Comparison of ENCODE assay signal across 8 cellular contexts in the genomic region with DNA sequence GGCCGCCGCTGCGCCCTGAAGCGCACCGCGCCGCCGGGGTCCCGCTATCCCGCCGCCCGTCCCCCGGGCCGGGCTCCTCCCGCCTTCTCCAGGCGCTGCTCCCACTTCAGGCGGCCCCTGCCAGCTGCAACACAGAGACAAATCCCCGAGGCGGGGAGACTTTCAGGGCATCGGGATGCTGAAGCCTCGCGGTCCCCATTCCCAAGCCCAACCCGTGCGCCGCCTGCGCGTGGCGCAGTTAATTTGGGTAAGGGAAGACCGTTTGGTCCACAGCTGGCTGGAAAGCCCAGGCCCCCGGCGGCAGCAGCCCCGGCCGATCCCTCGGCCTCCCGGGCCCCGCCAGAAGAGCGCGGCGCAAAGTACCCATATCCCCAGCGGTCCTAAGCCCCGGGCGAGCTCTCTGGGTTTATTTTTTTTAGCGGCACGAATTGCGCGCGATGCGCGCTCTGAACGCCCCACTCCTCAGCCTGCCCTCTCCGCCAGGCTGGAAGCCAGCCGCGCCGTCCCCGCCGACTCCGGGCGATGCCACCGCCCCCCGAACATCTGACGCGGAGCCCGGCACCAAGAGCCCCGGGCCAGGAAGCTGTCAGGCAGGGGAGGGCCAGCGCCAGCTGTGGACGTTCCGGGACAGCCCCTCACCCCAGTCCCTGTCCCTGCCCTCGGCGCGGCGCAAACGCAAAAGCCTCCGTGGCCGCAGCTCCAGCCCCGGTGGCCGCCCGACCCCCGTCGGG. TPM values are rescaled to one million over a fixed set of nuclear protein-coding genes. Genes with fewer than 3 reads are reported as not detected.
DNase-seq lines count a peak whose midpoint lies in the region; ATAC-seq and TF ChIP-seq lines count a peak whose summit lies in the region.

No MANE protein-coding gene starts in this region.

- WGBS in heart left ventricle, 4 donors, result 0 to 1% (median 0%) methylated on average over 6 to 79 of the region's 79 CpGs

- H3K27ac Mint-ChIP-seq in activated T-helper 17 cell treated with anti-CD3 and anti-CD28 coated beads, Interleukin-2, amount 50 U/mL, for 72 hours, result no peak overlapping the region
- H3K27ac Mint-ChIP-seq in osteocyte (ENCODE audit: unreplicated experiment), result peak overlapping the region; percentile 89

- peak; percentile 50 to 80 (median 62) for DNase-seq in heart left ventricle
- DNase-seq in osteocyte (ENCODE audit: extremely low spot score, unreplicated experiment), result peak; percentile 86
- no peak for DNase-seq in T-helper 1 cell
- no peak for DNase-seq in NCI-H1436 (lab: John Stamatoyannopoulos, UW)

- H3K27me3 ChIP-seq in heart left ventricle, result peaks cover 0 to 36% (median 0%) of the 10 kb centered on the region in 9 donors

- H3K4me1 Mint-ChIP-seq in activated T-helper 17 cell treated with anti-CD3 and anti-CD28 coated beads, Interleukin-2, amount 50 U/mL, for 72 hours, result no peaks in the 10 kb centered on the region
- peaks cover 48% of the 10 kb centered on the region for H3K4me1 Mint-ChIP-seq in osteocyte (ENCODE audit: unreplicated experiment)

- H3K4me3 ChIP-seq in GM08714 (ENCODE audit: low read length), result peak overlapping the region; percentile 81
- H3K4me3 ChIP-seq in heart left ventricle, result peak overlapping the region; percentile 67 to 96 (median 88)

- H3K9me3 Mint-ChIP-seq in activated T-helper 17 cell treated with anti-CD3 and anti-CD28 coated beads, Interleukin-2, amount 50 U/mL, for 72 hours, result no peaks in the 10 kb centered on the region
- no peaks in the 10 kb centered on the region for H3K9me3 Mint-ChIP-seq in osteocyte (ENCODE audit: unreplicated experiment)

- H3K27me3 Mint-ChIP-seq in activated T-helper 17 cell treated with anti-CD3 and anti-CD28 coated beads, Interleukin-2, amount 50 U/mL, for 72 hours, result peaks cover 31% of the 10 kb centered on the region
- no peaks in the 10 kb centered on the region for H3K27me3 Mint-ChIP-seq in osteocyte (ENCODE audit: unreplicated experiment)

- no peak for TF ChIP-seq POLR2A in heart left ventricle (IDR thresholded peaks at IDR 0.05)

- intact Hi-C loops in heart left ventricle (cut with DNase I), result loop anchor here (5.0 to 10.0 kb wide), 13 partner anchors 60 to 290 kb away; no protein-coding TSS in a partner anchor

- no peak overlapping the region for H3K4me3 Mint-ChIP-seq in activated T-helper 17 cell treated with anti-CD3 and anti-CD28 coated beads, Interleukin-2, amount 50 U/mL, for 72 hours
- H3K4me3 Mint-ChIP-seq in osteocyte (ENCODE audit: unreplicated experiment), result peak overlapping the region; percentile 88

- H3K36me3 Mint-ChIP-seq in activated T-helper 17 cell treated with anti-CD3 and anti-CD28 coated beads, Interleukin-2, amount 50 U/mL, for 72 hours (ENCODE audit: low read depth), result no peaks in the 10 kb centered on the region
- H3K36me3 Mint-ChIP-seq in osteocyte (ENCODE audit: unreplicated experiment), result peaks cover 37% of the 10 kb centered on the region

- H3K9me3 ChIP-seq in heart left ventricle, result no peaks in the 10 kb centered on the region

- TF ChIP-seq CTCF in heart left ventricle (IDR thresholded peaks at IDR 0.05), result peak in 1 of 12 donors; percentile 10
- no peak for TF ChIP-seq CTCF in osteocyte (IDR thresholded peaks at IDR 0.05)

- peak overlapping the region; percentile 83 to 94 (median 86) for H3K27ac ChIP-seq in heart left ventricle

- peaks cover 0 to 11% (median 0%) of the 10 kb centered on the region in 9 donors for H3K36me3 ChIP-seq in heart left ventricle

- peak; percentile 32 for ATAC-seq in GM21367 (IDR thresholded peaks at IDR 0.05; ENCODE audit: unreplicated experiment)
- peak; percentile 31 for ATAC-seq in HG03521 (IDR thresholded peaks at IDR 0.05; ENCODE audit: unreplicated experiment)
- ATAC-seq in activated T-helper 17 cell treated with anti-CD3 and anti-CD28 coated beads, Interleukin-2, amount 50 U/mL, for 72 hours (replicated peaks), result peak; percentile 16
- ATAC-seq in heart left ventricle, result peak; percentile 8 to 72 (median 46)

- H3K4me1 ChIP-seq in heart left ventricle, result peaks cover 0 to 40% (median 8%) of the 10 kb centered on the region in 12 donors

RNA-seq across cellular contexts. Expression of gene FBN1, which starts 0.5 kb away (rescaled TPM):
- total RNA-seq in activated T-helper 17 cell treated with anti-CD3 and anti-CD28 coated beads, Interleukin-2, amount 50 U/mL, for 72 hours, result 1 to 10 TPM in 1 of 2 donors, under 1 TPM in 1; 0.91 to 1.6 TPM
- total RNA-seq in heart left ventricle (100 to 1,000 TPM in 1 of 9 donors, 10 to 100 TPM in 8; 22.5 to 115 (median 38.9) TPM), osteocyte (1,012 and 1,104 TPM in 2 replicates)
- polyA plus RNA-seq in heart left ventricle, result 10 to 100 TPM in 1 of 2 donors, 1 to 10 TPM in 1; 5.7 to 28.7 TPM

Comparison
In these comparisons a context has a peak if more than half of its experiments do, and no peak if none do; other contexts are left out.
1. DNase-seq: peak in heart left ventricle (5 of 5) and osteocyte (single experiment); none in T-helper 1 cell (0 of 5) and NCI-H1436 (single experiment).
2. RNA of gene FBN1, which starts 0.5 kb away (total RNA-seq): 1,012 to 1,104 TPM in osteocyte and 22.5 to 115 TPM in heart left ventricle; 0.91 to 1.6 TPM in activated T-helper 17 cell treated with anti-CD3 and anti-CD28 coated beads, Interleukin-2, amount 50 U/mL, for 72 hours; every median in the first group is over 4 times any median in the second.
3. Peak in every context shown above with its lines, with median percentiles within 50 percentile points of each other: ATAC-seq.